In genomic region chr2:231765496-231765929, GRCh38 we compare ENCODE assay signal across 13 cellular contexts. TPM values are rescaled to one million over a fixed set of nuclear protein-coding genes. Genes with fewer than 3 reads are reported as not detected.
A peak's percentile ranks its signal among the peaks of the same experiment; 100 is the strongest.
DNase-seq lines count a peak whose midpoint lies in the region; ATAC-seq and TF ChIP-seq lines count a peak whose summit lies in the region.
"Had no signal": no experiment of that assay in that cellular context is flagged by ENCODE, and none has a peak within 500 bp of the region (broad histone marks: within the 10 kb centered on the region; RNA-seq: fewer than 3 reads in every experiment).

No MANE protein-coding gene starts in this region.

- H3K4me3 Mint-ChIP-seq in activated naive CD4-positive, alpha-beta T cell treated with anti-CD3 and anti-CD28 coated beads for 36 hours = no peak overlapping the region
- no peak overlapping the region for H3K4me3 Mint-ChIP-seq in activated naive CD8-positive, alpha-beta T cell treated with anti-CD3 and anti-CD28 coated beads for 36 hours
- H3K4me3 Mint-ChIP-seq: naive B cell had no signal

- intact Hi-C loops in activated naive CD4-positive, alpha-beta T cell treated with anti-CD3 and anti-CD28 coated beads for 36 hours (cut with micrococcal nuclease) = loop anchor here (1.0 kb wide), 1 partner anchor 16 kb away; the partner anchor contains the start of gene PDE6D

- no peaks in the 10 kb centered on the region for H3K9me3 Mint-ChIP-seq in activated naive CD4-positive, alpha-beta T cell treated with anti-CD3 and anti-CD28 coated beads, Interleukin-2, amount 50 U/mL, for 72 hours
- H3K9me3 Mint-ChIP-seq in activated naive CD4-positive, alpha-beta T cell treated with anti-CD3 and anti-CD28 coated beads for 36 hours = no peaks in the 10 kb centered on the region
- no peaks in the 10 kb centered on the region for H3K9me3 Mint-ChIP-seq in activated naive CD8-positive, alpha-beta T cell treated with anti-CD3 and anti-CD28 coated beads for 36 hours
- H3K9me3 Mint-ChIP-seq: naive B cell had no signal

- no peaks in the 10 kb centered on the region for H3K36me3 ChIP-seq in HAP-1 (replicated peaks)
- H3K36me3 ChIP-seq: adrenal gland, upper lobe of right lung had no signal

- H3K27me3 ChIP-seq in HAP-1 (ENCODE audit: low read depth) = no peaks in the 10 kb centered on the region
- H3K27me3 ChIP-seq: adrenal gland, upper lobe of right lung had no signal

- H3K4me1 ChIP-seq in HAP-1 = peaks cover 8% of the 10 kb centered on the region; the same call in 1 of the 2 replicates
- H3K4me1 ChIP-seq: upper lobe of right lung had no signal

- in situ Hi-C loops in HAP-1 (cut with MboI; ENCODE audit: low sequenced_read_pairs) = no loop called here

- CTCF ChIA-PET in activated naive CD4-positive, alpha-beta T cell treated with anti-CD3 and anti-CD28 coated beads for 36 hours (lab: Charles Lee) = interaction anchor here (1.3 kb wide), 1 partner anchor 12 kb away, joined by 3 read pairs; no protein-coding TSS in a partner anchor

- peak in 1 of 2 donors; percentile 68 for ATAC-seq in activated naive CD4-positive, alpha-beta T cell treated with anti-CD3 and anti-CD28 coated beads, Interleukin-2, amount 50 U/mL, for 72 hours
- ATAC-seq in HG03280 (IDR thresholded peaks at IDR 0.05; ENCODE audit: unreplicated experiment) = peak; percentile 66
- ATAC-seq in SK-N-SH treated with all-trans-retinoic acid at 6 μM for 48 hours = no peak
- ATAC-seq: upper lobe of right lung had no signal

- no peaks in the 10 kb centered on the region for H3K36me3 Mint-ChIP-seq in activated naive CD4-positive, alpha-beta T cell treated with anti-CD3 and anti-CD28 coated beads, Interleukin-2, amount 50 U/mL, for 72 hours
- peaks cover 5% of the 10 kb centered on the region for H3K36me3 Mint-ChIP-seq in activated naive CD4-positive, alpha-beta T cell treated with anti-CD3 and anti-CD28 coated beads for 36 hours (ENCODE audit: low read depth)
- no peaks in the 10 kb centered on the region for H3K36me3 Mint-ChIP-seq in activated naive CD8-positive, alpha-beta T cell treated with anti-CD3 and anti-CD28 coated beads for 36 hours
- H3K36me3 Mint-ChIP-seq: naive B cell had no signal

- DNase-seq in activated naive CD4-positive, alpha-beta T cell treated with anti-CD3 and anti-CD28 coated beads, Interleukin-2, amount 50 U/mL, for 72 hours (ENCODE audit: low spot score in 2 of 2) = no peak
- no peak for DNase-seq in activated naive CD4-positive, alpha-beta T cell treated with anti-CD3 and anti-CD28 coated beads for 36 hours
- DNase-seq in activated naive CD8-positive, alpha-beta T cell treated with anti-CD3 and anti-CD28 coated beads for 36 hours = no peak
- no peak for DNase-seq in C1 segment of cervical spinal cord (lab: John Stamatoyannopoulos, UW)
- no peak for DNase-seq in HAP-1 (ENCODE audit: low spot score in 2 of 2)
- no peak for DNase-seq in COR-L47 (lab: John Stamatoyannopoulos, UW)
- DNase-seq: adrenal gland, foreskin fibroblast, naive B cell, NCI-H2029, upper lobe of right lung had no signal

- H3K4me1 Mint-ChIP-seq in activated naive CD4-positive, alpha-beta T cell treated with anti-CD3 and anti-CD28 coated beads for 36 hours (ENCODE audit: low read depth) = peaks cover 21% of the 10 kb centered on the region
- H3K4me1 Mint-ChIP-seq in activated naive CD8-positive, alpha-beta T cell treated with anti-CD3 and anti-CD28 coated beads for 36 hours = peaks cover 27% of the 10 kb centered on the region

- no peak overlapping the region for H3K4me3 ChIP-seq in HAP-1
- H3K4me3 ChIP-seq: adrenal gland, upper lobe of right lung had no signal

- peak overlapping the region; percentile 16 for H3K27ac Mint-ChIP-seq in activated naive CD4-positive, alpha-beta T cell treated with anti-CD3 and anti-CD28 coated beads, Interleukin-2, amount 50 U/mL, for 72 hours
- H3K27ac Mint-ChIP-seq in activated naive CD4-positive, alpha-beta T cell treated with anti-CD3 and anti-CD28 coated beads for 36 hours = no peak overlapping the region
- peak overlapping the region; percentile 7 for H3K27ac Mint-ChIP-seq in activated naive CD8-positive, alpha-beta T cell treated with anti-CD3 and anti-CD28 coated beads for 36 hours

- H3K9me3 ChIP-seq in HAP-1 = no peaks in the 10 kb centered on the region; the same call in 1 of the 2 replicates
- H3K9me3 ChIP-seq: adrenal gland, upper lobe of right lung had no signal

- H3K27me3 Mint-ChIP-seq in activated naive CD4-positive, alpha-beta T cell treated with anti-CD3 and anti-CD28 coated beads for 36 hours (ENCODE audit: low read depth) = no peaks in the 10 kb centered on the region
- no peaks in the 10 kb centered on the region for H3K27me3 Mint-ChIP-seq in activated naive CD8-positive, alpha-beta T cell treated with anti-CD3 and anti-CD28 coated beads for 36 hours
- H3K27me3 Mint-ChIP-seq: naive B cell had no signal

TF ChIP-seq in SK-N-SH treated with all-trans-retinoic acid at 6 μM for 48 hours, 23 proteins besides CTCF, POLR2A, EP300 and RAD21 (continues in another document):
- TF ChIP-seq GLIS3 (CRISPR knock-in tag; IDR thresholded peaks at IDR 0.05) = no peak
- no peak for TF ChIP-seq BACH2 (CRISPR knock-in tag; IDR thresholded peaks at IDR 0.05; ENCODE audit: borderline replicate concordance)
- no peak for TF ChIP-seq CREB5 (CRISPR knock-in tag; IDR thresholded peaks at IDR 0.05; ENCODE audit: low read depth)
- no peak for TF ChIP-seq TCF4 (CRISPR knock-in tag; IDR thresholded peaks at IDR 0.05; ENCODE audit: borderline replicate concordance)
- no peak for TF ChIP-seq ESRRG (CRISPR knock-in tag; IDR thresholded peaks at IDR 0.05)
- TF ChIP-seq ZNF70 (CRISPR knock-in tag; IDR thresholded peaks at IDR 0.05) = no peak
- TF ChIP-seq CSDC2 (CRISPR knock-in tag; IDR thresholded peaks at IDR 0.05) = no peak
- TF ChIP-seq SNAI2 (CRISPR knock-in tag; IDR thresholded peaks at IDR 0.05) = no peak
- no peak for TF ChIP-seq TOX (CRISPR knock-in tag; IDR thresholded peaks at IDR 0.05; ENCODE audit: borderline replicate concordance)
- TF ChIP-seq ZFP30 (CRISPR knock-in tag; IDR thresholded peaks at IDR 0.05) = no peak
- no peak for TF ChIP-seq OSR1 (CRISPR knock-in tag; IDR thresholded peaks at IDR 0.05)
- TF ChIP-seq ZFP3 (CRISPR knock-in tag; IDR thresholded peaks at IDR 0.05) = no peak
- TF ChIP-seq POU6F1 (CRISPR knock-in tag; IDR thresholded peaks at IDR 0.05; ENCODE audit: borderline replicate concordance, low read depth) = no peak
- no peak for TF ChIP-seq PPARA (CRISPR knock-in tag; IDR thresholded peaks at IDR 0.05; ENCODE audit: borderline replicate concordance)

RNA-seq across cellular contexts. Expression of gene PDE6D, which starts 15.6 kb away (rescaled TPM):
- 10 to 100 TPM; 25.4 to 26.3 TPM for total RNA-seq in activated naive CD4-positive, alpha-beta T cell treated with anti-CD3 and anti-CD28 coated beads, Interleukin-2, amount 50 U/mL, for 72 hours
- total RNA-seq in activated naive CD4-positive, alpha-beta T cell treated with anti-CD3 and anti-CD28 coated beads for 36 hours = 10 to 100 TPM; 25.6 to 27.1 TPM
- total RNA-seq in activated naive CD8-positive, alpha-beta T cell treated with anti-CD3 and anti-CD28 coated beads for 36 hours = 10 to 100 TPM; 23.6 to 26.4 TPM

RNA-seq across cellular contexts. Expression of gene COPS7B, which starts 20.7 kb away (rescaled TPM):
- total RNA-seq in activated naive CD4-positive, alpha-beta T cell treated with anti-CD3 and anti-CD28 coated beads, Interleukin-2, amount 50 U/mL, for 72 hours = 10 to 100 TPM; 49.8 to 58.3 TPM
- total RNA-seq in activated naive CD4-positive, alpha-beta T cell treated with anti-CD3 and anti-CD28 coated beads for 36 hours = 10 to 100 TPM; 47.3 to 52.8 TPM
- total RNA-seq in activated naive CD8-positive, alpha-beta T cell treated with anti-CD3 and anti-CD28 coated beads for 36 hours = 10 to 100 TPM; 50.2 to 55.2 TPM

RNA-seq across cellular contexts. Expression of gene PTMA, which starts 57.2 kb away (rescaled TPM):
- 1,000 to 10,000 TPM; 1,703 to 2,175 TPM for total RNA-seq in activated naive CD4-positive, alpha-beta T cell treated with anti-CD3 and anti-CD28 coated beads, Interleukin-2, amount 50 U/mL, for 72 hours
- total RNA-seq in activated naive CD4-positive, alpha-beta T cell treated with anti-CD3 and anti-CD28 coated beads for 36 hours = 1,000 to 10,000 TPM; 2,162 to 2,216 TPM
- 1,000 to 10,000 TPM; 2,595 to 2,627 TPM for total RNA-seq in activated naive CD8-positive, alpha-beta T cell treated with anti-CD3 and anti-CD28 coated beads for 36 hours
